In genomic region chr13:78339927-78340326, GRCh38 we compare ENCODE assay signal across 24 cellular contexts.
A peak's percentile ranks its signal among the peaks of the same experiment; 100 is the strongest.
DNase-seq lines count a peak whose midpoint lies in the region; ATAC-seq and TF ChIP-seq lines count a peak whose summit lies in the region.
"Had no signal": no experiment of that assay in that cellular context is flagged by ENCODE, and none has a peak within 500 bp of the region (broad histone marks: within the 10 kb centered on the region; RNA-seq: fewer than 3 reads in every experiment).

No MANE protein-coding gene starts in this region.

- no peak for TF ChIP-seq POLR2A in heart left ventricle (IDR thresholded peaks at IDR 0.05)

- no peaks in the 10 kb centered on the region for H3K4me1 Mint-ChIP-seq in CD4-positive, alpha-beta T cell (ENCODE audit: low read depth)
- H3K4me1 Mint-ChIP-seq: B cell; CD4-positive, alpha-beta memory T cell; CD8-positive, alpha-beta memory T cell had no signal

- H3K4me3 ChIP-seq in left ventricle myocardium inferior (no peak overlapping the region), heart right ventricle (no peak overlapping the region), right cardiac atrium (ENCODE audit: low read length) (no peak overlapping the region), heart left ventricle (no peak overlapping the region)
- H3K4me3 ChIP-seq: A549; BLaER1 treated with 17β-estradiol and CSF1 and Interleukin-3, amounts not matched to agents 10 nM and 100 nM; GM12878 had no signal

- 46 to 47% methylated on average over 2 of the region's 2 CpGs for WGBS in heart right ventricle, 2 donors
- WGBS in right cardiac atrium: 45% methylated on average over 2 of the region's 2 CpGs
- 45 to 54% (median 49%) methylated on average over 2 of the region's 2 CpGs for WGBS in heart left ventricle, 4 donors

- H3K27me3 Mint-ChIP-seq in CD4-positive, alpha-beta T cell: peaks cover 4% of the 10 kb centered on the region
- H3K27me3 Mint-ChIP-seq: B cell; CD4-positive, alpha-beta memory T cell; CD8-positive, alpha-beta memory T cell had no signal

- H3K36me3 ChIP-seq in left ventricle myocardium inferior (no peaks in the 10 kb centered on the region), heart right ventricle (no peaks in the 10 kb centered on the region), heart left ventricle (no peaks in the 10 kb centered on the region)
- H3K36me3 ChIP-seq: BLaER1 treated with 17β-estradiol and CSF1 and Interleukin-3, amounts not matched to agents 10 nM and 100 nM had no signal

- DNase-seq in Right ventricle myocardium inferior (ENCODE audit: missing footprints) (no peak), cardiac septum (ENCODE audit: low spot score) (no peak), left ventricle myocardium inferior (peak; percentile 15), heart right ventricle (no peak), right cardiac atrium (peak in 2 of 3 donors; percentile 13 to 58), heart left ventricle (no peak)
- DNase-seq in CD4-positive, alpha-beta T cell: no peak
- DNase-seq: AML-193; CD4-positive, alpha-beta memory T cell; CD8-positive, alpha-beta memory T cell; COR-L47; DMS 273 treated with DMSO at 0.1 percent for 48 hours; DMS153; DMS53; DMS79; DND-41; EL; GDM1 had no signal

- H3K9me3 ChIP-seq in left ventricle myocardium inferior (replicated peaks) (no peaks in the 10 kb centered on the region), heart right ventricle (no peaks in the 10 kb centered on the region), right cardiac atrium (ENCODE audit: control insufficient read depth, low read length) (no peaks in the 10 kb centered on the region), heart left ventricle (no peaks in the 10 kb centered on the region)
- H3K9me3 ChIP-seq in CD4-positive, alpha-beta T cell (ENCODE audit: control insufficient read depth, low read length): no peaks in the 10 kb centered on the region
- H3K9me3 ChIP-seq: A549; BLaER1 treated with 17β-estradiol and CSF1 and Interleukin-3, amounts not matched to agents 10 nM and 100 nM had no signal

- intact Hi-C loops in Right ventricle myocardium inferior (cut with DNase I): no loop called here
- intact Hi-C loops in cardiac septum (cut with DNase I): no loop called here
- intact Hi-C loops in left ventricle myocardium inferior (cut with micrococcal nuclease): no loop called here
- intact Hi-C loops in heart right ventricle (cut with DNase I): no loop called here
- intact Hi-C loops in right cardiac atrium (cut with DNase I): no loop called here
- intact Hi-C loops in heart left ventricle (cut with DNase I): no loop called here
- intact Hi-C loops in CD4-positive, alpha-beta T cell (cut with DNase I, micrococcal nuclease): no loop called here

- no peak for TF ChIP-seq CTCF in left ventricle myocardium inferior (IDR thresholded peaks at IDR 0.05; ENCODE audit: borderline replicate concordance)
- no peak for TF ChIP-seq CTCF in heart right ventricle (IDR thresholded peaks at IDR 0.05)
- TF ChIP-seq CTCF in heart left ventricle (IDR thresholded peaks at IDR 0.05): no peak
- no peak for TF ChIP-seq CTCF in CD4-positive, alpha-beta T cell (IDR thresholded peaks at IDR 0.05)

- H3K36me3 Mint-ChIP-seq in CD4-positive, alpha-beta T cell (ENCODE audit: low read depth): no peaks in the 10 kb centered on the region
- H3K36me3 Mint-ChIP-seq: CD4-positive, alpha-beta memory T cell; CD8-positive, alpha-beta memory T cell had no signal

- POLR2A ChIA-PET in CD4-positive, alpha-beta T cell (lab: Charles Lee): no interaction called here

- H3K27me3 ChIP-seq in left ventricle myocardium inferior (ENCODE audit: low read depth): no peaks in the 10 kb centered on the region
- H3K27me3 ChIP-seq in heart right ventricle: no peaks in the 10 kb centered on the region
- no peaks in the 10 kb centered on the region for H3K27me3 ChIP-seq in right cardiac atrium (ENCODE audit: control insufficient read depth, insufficient read depth)
- no peaks in the 10 kb centered on the region for H3K27me3 ChIP-seq in heart left ventricle
- H3K27me3 ChIP-seq in CD4-positive, alpha-beta T cell (ENCODE audit: control insufficient read depth, insufficient read depth, low read length): no peaks in the 10 kb centered on the region
- H3K27me3 ChIP-seq: BLaER1 treated with 17β-estradiol and CSF1 and Interleukin-3, amounts not matched to agents 10 nM and 100 nM had no signal

- H3K4me1 ChIP-seq in left ventricle myocardium inferior (no peaks in the 10 kb centered on the region), heart right ventricle (no peaks in the 10 kb centered on the region), right cardiac atrium (ENCODE audit: control insufficient read depth, insufficient read depth, low read length) (no peaks in the 10 kb centered on the region), heart left ventricle (no peaks in the 10 kb centered on the region)
- H3K4me1 ChIP-seq: A549 had no signal

- CTCF ChIA-PET in CD4-positive, alpha-beta T cell (lab: Charles Lee): no interaction called here

- peak; percentile 73 for ATAC-seq in Right ventricle myocardium inferior
- no peak for ATAC-seq in heart right ventricle
- peak in 1 of 2 donors; percentile 38 for ATAC-seq in right cardiac atrium
- ATAC-seq in heart left ventricle: no peak
- ATAC-seq in CD4-positive, alpha-beta T cell (ENCODE audit: poor library complexity): no peak
- ATAC-seq: A549, GM12878 had no signal

- H3K4me3 Mint-ChIP-seq in CD4-positive, alpha-beta T cell: no peak overlapping the region
- H3K4me3 Mint-ChIP-seq: B cell; CD4-positive, alpha-beta memory T cell; CD8-positive, alpha-beta memory T cell had no signal

- no peaks in the 10 kb centered on the region for H3K9me3 Mint-ChIP-seq in CD4-positive, alpha-beta T cell

- H3K27ac ChIP-seq in left ventricle myocardium inferior (replicated peaks): no peak overlapping the region
- no peak overlapping the region for H3K27ac ChIP-seq in heart right ventricle
- H3K27ac ChIP-seq in right cardiac atrium (ENCODE audit: low read length): no peak overlapping the region
- H3K27ac ChIP-seq in heart left ventricle: no peak overlapping the region
- H3K27ac ChIP-seq in CD4-positive, alpha-beta T cell (ENCODE audit: low read depth, low read length): no peak overlapping the region
- H3K27ac ChIP-seq: 22Rv1; A549; BLaER1 treated with 17β-estradiol and CSF1 and Interleukin-3, amounts not matched to agents 10 nM and 100 nM; C4-2B had no signal

- H3K27ac Mint-ChIP-seq in CD4-positive, alpha-beta T cell: no peak overlapping the region
- H3K27ac Mint-ChIP-seq: B cell; CD4-positive, alpha-beta memory T cell; CD8-positive, alpha-beta memory T cell had no signal

Comparison
In these comparisons a context has a peak if more than half of its experiments do, and no peak if none do; other contexts are left out.
1. DNase-seq: peak in left ventricle myocardium inferior (single experiment) and right cardiac atrium (2 of 3); none in Right ventricle myocardium inferior (single experiment), cardiac septum (single experiment), heart right ventricle (0 of 2), heart left ventricle (0 of 5) and CD4-positive, alpha-beta T cell (0 of 10).